In genomic region chr5:151637676-151638075, GRCh38 we compare ENCODE assay signal across 16 cellular contexts. TPM values are rescaled to one million over a fixed set of nuclear protein-coding genes. Genes with fewer than 3 reads are reported as not detected.
"Had no signal": no experiment of that assay in that cellular context is flagged by ENCODE, and none has a peak within 500 bp of the region (broad histone marks: within the 10 kb centered on the region; RNA-seq: fewer than 3 reads in every experiment).

No MANE protein-coding gene starts in this region.

- H3K4me3 Mint-ChIP-seq: activated naive CD4-positive, alpha-beta T cell treated with anti-CD3 and anti-CD28 coated beads, Interleukin-2, amount 50 U/mL, for 24 hours; brain; naive B cell had no signal

- H3K9me3 Mint-ChIP-seq: activated naive CD4-positive, alpha-beta T cell treated with anti-CD3 and anti-CD28 coated beads, Interleukin-2, amount 50 U/mL, for 24 hours; brain had no signal

- H3K4me1 Mint-ChIP-seq: brain, naive B cell had no signal

- H3K27ac ChIP-seq: neutrophil, tibial artery had no signal

- ATAC-seq: activated CD4-positive, CD25-positive, alpha-beta regulatory T cell treated with anti-CD3 and anti-CD28 coated beads, Interleukin-2, amount 50 U/mL, for 24 hours; right cardiac atrium had no signal

- H3K9me3 ChIP-seq: neutrophil, tibial artery had no signal

- H3K4me1 ChIP-seq: tibial artery had no signal

- H3K36me3 ChIP-seq: neutrophil, tibial artery had no signal

- H3K36me3 Mint-ChIP-seq: activated naive CD4-positive, alpha-beta T cell treated with anti-CD3 and anti-CD28 coated beads, Interleukin-2, amount 50 U/mL, for 24 hours; brain; naive B cell had no signal

- H3K27me3 Mint-ChIP-seq: activated naive CD4-positive, alpha-beta T cell treated with anti-CD3 and anti-CD28 coated beads, Interleukin-2, amount 50 U/mL, for 24 hours had no signal

- DNase-seq: activated effector memory CD4-positive, alpha-beta T cell treated with Interleukin-2 at 50 U/mL for 16 hours; activated T-cell treated with anti-CD3 and anti-CD28 coated beads, Interleukin-2, amount 50 U/mL, for 1 hour; amygdala; cerebellar nuclear complex; kidney glomerular epithelial cell; naive B cell; posterior cingulate gyrus; right cardiac atrium; small intestine; T-helper 2 cell; tibial artery had no signal

- H3K4me3 ChIP-seq: tibial artery had no signal

RNA-seq across cellular contexts. Expression of gene FAT2, which starts 46.5 kb away (rescaled TPM):
- total RNA-seq: dermis microvascular lymphatic vessel endothelial cell had no signal
